ENCODE assay signal across 25 cellular contexts in the genomic region with DNA sequence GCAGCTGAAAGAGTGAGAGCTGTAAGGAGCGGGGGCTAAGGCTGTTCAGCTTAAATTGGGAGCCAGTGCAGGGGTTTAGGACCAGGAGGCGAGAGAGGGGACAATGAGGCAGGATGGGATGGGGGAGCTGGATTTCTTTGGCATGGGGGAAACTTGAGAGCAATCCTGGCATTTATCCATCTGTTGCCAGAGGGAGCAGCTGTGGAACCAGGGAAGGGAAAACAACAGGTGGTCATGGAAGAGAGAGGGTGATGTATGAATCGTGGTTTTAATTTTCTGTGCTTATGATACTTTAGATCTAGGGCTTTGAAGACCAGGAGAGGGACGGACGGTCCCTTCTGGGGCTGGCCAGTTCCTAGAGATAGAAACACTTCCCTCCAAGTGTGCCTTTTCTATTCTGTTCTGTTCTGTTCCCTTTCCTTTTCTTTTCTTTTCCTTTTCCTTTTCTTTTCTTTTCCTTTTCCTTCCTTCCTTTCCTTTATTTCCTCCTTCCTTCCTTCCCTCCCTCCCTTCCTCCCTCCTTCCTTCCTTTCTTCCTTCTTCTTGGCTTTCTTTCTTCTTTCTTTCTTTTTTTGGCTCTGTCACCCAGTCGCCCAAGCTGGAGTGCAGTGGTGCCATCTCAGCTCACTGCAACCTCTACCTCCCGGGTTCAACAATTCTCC. TPM values are rescaled to one million over a fixed set of nuclear protein-coding genes. Genes with fewer than 3 reads are reported as not detected.
DNase-seq lines count a peak whose midpoint lies in the region; ATAC-seq and TF ChIP-seq lines count a peak whose summit lies in the region.
"Had no signal": no experiment of that assay in that cellular context is flagged by ENCODE, and none has a peak within 500 bp of the region (broad histone marks: within the 10 kb centered on the region; RNA-seq: fewer than 3 reads in every experiment).

No MANE protein-coding gene starts in this region.

- H3K36me3 Mint-ChIP-seq in glutamatergic neuron (ENCODE audit: unreplicated experiment) = no peaks in the 10 kb centered on the region
- H3K36me3 Mint-ChIP-seq: activated CD8-positive, alpha-beta memory T cell treated with anti-CD3 and anti-CD28 coated beads, Interleukin-2, amount 10 ng/mL, durations not matched to agents 7 days and 5 days; CD4-positive, alpha-beta memory T cell; natural killer cell had no signal

- no peak for TF ChIP-seq CTCF in glutamatergic neuron (IDR thresholded peaks at IDR 0.05; ENCODE audit: partially characterized antibody, unreplicated experiment)

- H3K4me1 Mint-ChIP-seq in glutamatergic neuron (ENCODE audit: low read depth, unreplicated experiment) = peaks cover 9% of the 10 kb centered on the region
- H3K4me1 Mint-ChIP-seq: activated CD8-positive, alpha-beta memory T cell treated with anti-CD3 and anti-CD28 coated beads, Interleukin-2, amount 10 ng/mL, durations not matched to agents 7 days and 5 days; activated naive CD8-positive, alpha-beta T cell treated with anti-CD3 and anti-CD28 coated beads, Interleukin-2, amount 50 U/mL, for 24 hours; natural killer cell had no signal

- H3K9me3 Mint-ChIP-seq in glutamatergic neuron (ENCODE audit: unreplicated experiment) = peaks cover 2% of the 10 kb centered on the region
- H3K9me3 Mint-ChIP-seq: activated naive CD8-positive, alpha-beta T cell treated with anti-CD3 and anti-CD28 coated beads, Interleukin-2, amount 50 U/mL, for 24 hours; activated T-helper 2 cell treated with anti-CD3 and anti-CD28 coated beads, Interferon-gamma antibody, Interleukin-2, Interleukin-4, amounts not matched to agents 10 μg/mL and 5 μg/mL and 100 μg/mL, durations not matched to agents 14 hours and 24 hours and 36 hours; CD4-positive, alpha-beta memory T cell; dendritic cell treated with granulocyte-macrophage colony-stimulating factor and Interleukin-4, amounts not matched to agents 40 ng/mL and 50 ng/mL, for 4 days; natural killer cell had no signal

- no peak for ATAC-seq in HG03045 (IDR thresholded peaks at IDR 0.05; ENCODE audit: unreplicated experiment)
- ATAC-seq: activated CD8-positive, alpha-beta memory T cell treated with anti-CD3 and anti-CD28 coated beads, Interleukin-2, amount 10 ng/mL, durations not matched to agents 7 days and 5 days; activated naive CD8-positive, alpha-beta T cell treated with anti-CD3 and anti-CD28 coated beads, Interleukin-2, amount 50 U/mL, for 24 hours; natural killer cell; stimulated activated naive CD8-positive, alpha-beta T cell treated with anti-CD3 and anti-CD28 coated beads, Interleukin-15, Interleukin-2, amounts not matched to agents 100 U/mL and 50 U/mL, for 24 hours had no signal

- H3K4me3 Mint-ChIP-seq in glutamatergic neuron (ENCODE audit: unreplicated experiment) = no peak overlapping the region
- H3K4me3 Mint-ChIP-seq: activated CD8-positive, alpha-beta memory T cell treated with anti-CD3 and anti-CD28 coated beads, Interleukin-2, amount 10 ng/mL, durations not matched to agents 7 days and 5 days; activated naive CD8-positive, alpha-beta T cell treated with anti-CD3 and anti-CD28 coated beads, Interleukin-2, amount 50 U/mL, for 24 hours; CD4-positive, alpha-beta memory T cell; dendritic cell treated with granulocyte-macrophage colony-stimulating factor and Interleukin-4, amounts not matched to agents 40 ng/mL and 50 ng/mL, for 4 days; natural killer cell had no signal

- peaks cover 5% of the 10 kb centered on the region for H3K27me3 Mint-ChIP-seq in glutamatergic neuron (ENCODE audit: unreplicated experiment)

- H3K27ac Mint-ChIP-seq in glutamatergic neuron (ENCODE audit: unreplicated experiment) = peak overlapping the region; percentile 33
- H3K27ac Mint-ChIP-seq: activated CD8-positive, alpha-beta memory T cell treated with anti-CD3 and anti-CD28 coated beads, Interleukin-2, amount 10 ng/mL, durations not matched to agents 7 days and 5 days; activated naive CD8-positive, alpha-beta T cell treated with anti-CD3 and anti-CD28 coated beads, Interleukin-2, amount 50 U/mL, for 24 hours; activated T-helper 2 cell treated with anti-CD3 and anti-CD28 coated beads, Interferon-gamma antibody, Interleukin-2, Interleukin-4, amounts not matched to agents 10 μg/mL and 5 μg/mL and 100 μg/mL, durations not matched to agents 14 hours and 24 hours and 36 hours; dendritic cell treated with granulocyte-macrophage colony-stimulating factor and Interleukin-4, amounts not matched to agents 40 ng/mL and 50 ng/mL, for 4 days; natural killer cell had no signal

- DNase-seq in DMS53 (lab: John Stamatoyannopoulos, UW) = peak; percentile 34
- peak; percentile 26 for DNase-seq in NCI-H146 (lab: John Stamatoyannopoulos, UW)
- DNase-seq in NCI-H345 treated with DMSO at 0.1 percent for 48 hours (lab: John Stamatoyannopoulos, UW; ENCODE audit: unreplicated experiment) = peak; percentile 65
- DNase-seq in glutamatergic neuron = no peak
- no peak for DNase-seq in stimulated activated naive CD4-positive, alpha-beta T cell (lab: John Stamatoyannopoulos, UW)
- no peak for DNase-seq in activated T-cell treated with anti-CD3 and anti-CD28 coated beads for 4 hours
- DNase-seq in foreskin melanocyte = no peak
- DNase-seq: activated CD4-positive, alpha-beta T cell treated with anti-CD3 and anti-CD28 coated beads for 1 hour; activated CD8-positive, alpha-beta memory T cell treated with anti-CD3 and anti-CD28 coated beads, Interleukin-2, amount 10 ng/mL, durations not matched to agents 7 days and 5 days; activated naive CD8-positive, alpha-beta T cell treated with anti-CD3 and anti-CD28 coated beads, Interleukin-2, amount 50 U/mL, for 24 hours; CD4-positive, alpha-beta memory T cell; Kasumi-1; mammary epithelial cell; natural killer cell; NCI-H1436; sigmoid colon; stimulated activated CD4-positive, alpha-beta T cell treated with anti-CD3 and anti-CD28 coated beads, Interleukin-2, amount 100 ng/mL, for 24 hours; stimulated activated naive CD8-positive, alpha-beta T cell treated with anti-CD3 and anti-CD28 coated beads, Interleukin-15, Interleukin-2, amounts not matched to agents 100 U/mL and 50 U/mL, for 24 hours; T1000; transverse colon had no signal

RNA-seq across cellular contexts. Expression of a gene that starts 16.0 kb away (rescaled TPM):
- not detected for total RNA-seq in glutamatergic neuron (ENCODE audit: unreplicated experiment)
- total RNA-seq: activated CD8-positive, alpha-beta memory T cell treated with anti-CD3 and anti-CD28 coated beads, Interleukin-2, amount 10 ng/mL, durations not matched to agents 7 days and 5 days; activated T-helper 2 cell treated with anti-CD3 and anti-CD28 coated beads, Interferon-gamma antibody, Interleukin-2, Interleukin-4, amounts not matched to agents 10 μg/mL and 5 μg/mL and 100 μg/mL, durations not matched to agents 14 hours and 24 hours and 36 hours; CD4-positive, alpha-beta memory T cell; fibroblast of villous mesenchyme; kidney epithelial cell; mammary epithelial cell; sigmoid colon; transverse colon had no signal

RNA-seq across cellular contexts. Expression of a gene that starts 31.1 kb away (rescaled TPM):
- total RNA-seq in glutamatergic neuron (ENCODE audit: unreplicated experiment) = 122 TPM

Comparison
In these comparisons a context has a peak if more than half of its experiments do, and no peak if none do; other contexts are left out.
1. DNase-seq: peak in DMS53 (single experiment), NCI-H146 (single experiment) and NCI-H345 treated with DMSO at 0.1 percent for 48 hours (single experiment); none in glutamatergic neuron (single experiment), stimulated activated naive CD4-positive, alpha-beta T cell (0 of 6), activated T-cell treated with anti-CD3 and anti-CD28 coated beads for 4 hours (single experiment) and foreskin melanocyte (single experiment).